1 cellular context compared by ENCODE assay signal in the genomic region with DNA sequence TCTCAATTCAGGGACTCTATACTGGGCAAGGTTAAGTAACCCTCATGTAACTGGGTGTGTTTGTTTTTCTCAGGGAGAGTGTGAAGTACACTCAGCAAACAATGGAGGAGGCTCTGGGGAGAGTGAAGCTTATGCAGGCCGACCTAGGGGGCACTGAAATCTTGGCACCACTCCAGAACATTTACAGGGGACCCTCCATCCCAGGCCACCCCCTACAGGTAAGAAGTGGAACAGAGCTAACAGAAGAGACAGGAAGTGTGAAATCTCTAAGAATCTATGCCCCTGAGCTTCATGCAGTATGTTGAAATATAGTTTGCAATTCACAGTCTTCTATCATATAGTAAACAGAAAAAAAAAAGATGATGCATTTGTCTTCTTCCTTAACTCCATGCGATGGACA.
TF ChIP-seq lines count a peak whose summit lies in the region.

No MANE protein-coding gene starts in this region.

TF ChIP-seq in H1, 55 proteins besides CTCF, POLR2A, EP300 and RAD21:
- TF ChIP-seq CBX8 (IDR thresholded peaks at IDR 0.05; ENCODE audit: borderline replicate concordance, low read depth, low read length) (no peak), TBP (IDR thresholded peaks at IDR 0.05; ENCODE audit: low read depth, low read length) (no peak), SIRT6 (IDR thresholded peaks at IDR 0.05; ENCODE audit: low read length) (no peak), SRF (IDR thresholded peaks at IDR 0.05; ENCODE audit: low read depth, low read length) (no peak), HDAC6 (IDR thresholded peaks at IDR 0.05; ENCODE audit: low read depth, low read length) (no peak), SUZ12 (IDR thresholded peaks at IDR 0.05; ENCODE audit: low read length) (no peak)
